30 cellular contexts compared by ENCODE assay signal in the genomic region with DNA sequence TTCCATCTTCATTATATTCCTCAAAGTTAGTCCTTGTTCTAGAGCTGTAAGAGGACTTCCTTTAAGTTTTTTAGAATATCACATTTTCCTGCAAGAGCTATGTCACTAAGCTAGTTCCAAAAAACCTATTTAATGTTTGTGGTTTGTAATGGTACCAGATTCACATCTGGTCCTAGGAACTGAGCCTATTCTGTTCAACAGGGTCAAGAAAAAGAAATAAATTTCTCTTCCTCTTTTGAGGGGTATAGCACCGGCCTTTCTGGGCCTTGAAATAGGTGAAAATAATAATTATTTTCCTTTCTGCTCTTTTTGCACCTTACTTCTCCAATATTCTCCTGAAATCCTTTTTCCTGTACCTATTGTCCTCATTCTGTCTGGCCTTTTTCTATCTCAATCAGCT. TPM values are rescaled to one million over a fixed set of nuclear protein-coding genes. Genes with fewer than 3 reads are reported as not detected.
"Had no signal": no experiment of that assay in that cellular context is flagged by ENCODE, and none has a peak within 500 bp of the region (broad histone marks: within the 10 kb centered on the region; RNA-seq: fewer than 3 reads in every experiment).

No MANE protein-coding gene starts in this region.

- H3K9me3 Mint-ChIP-seq: effector memory CD8-positive, alpha-beta T cell; mesothelial cell of epicardium; natural killer cell treated with Interleukin-12 subunit alpha and Interleukin-12 subunit beta and Interleukin-15 and Interleukin-18, amount 100 ng/mL, for 72 hours; neural crest cell; stimulated activated naive CD8-positive, alpha-beta T cell treated with anti-CD3 and anti-CD28 coated beads, Interleukin-15, amount 100 ng/mL, for 72 hours had no signal

- H3K9ac ChIP-seq: parathyroid adenoma had no signal

- H3K27me3 ChIP-seq: hepatocyte, vagina had no signal

- H3K4me3 ChIP-seq: esophagus squamous epithelium, hepatocyte, left lung, mucosa of descending colon, smooth muscle cell, suprapubic skin, transverse colon, vagina had no signal

- H3K36me3 Mint-ChIP-seq: mesothelial cell of epicardium; natural killer cell treated with Interleukin-12 subunit alpha and Interleukin-12 subunit beta and Interleukin-15 and Interleukin-18, amount 100 ng/mL, for 72 hours had no signal

- H3K4me3 Mint-ChIP-seq: effector memory CD8-positive, alpha-beta T cell; mesothelial cell of epicardium; naive B cell; natural killer cell treated with Interleukin-12 subunit alpha and Interleukin-12 subunit beta and Interleukin-15 and Interleukin-18, amount 100 ng/mL, for 72 hours; neural crest cell; stimulated activated naive CD8-positive, alpha-beta T cell treated with anti-CD3 and anti-CD28 coated beads, Interleukin-15, amount 100 ng/mL, for 72 hours had no signal

- H3K27ac Mint-ChIP-seq: effector memory CD8-positive, alpha-beta T cell; mesothelial cell of epicardium; naive B cell; natural killer cell treated with Interleukin-12 subunit alpha and Interleukin-12 subunit beta and Interleukin-15 and Interleukin-18, amount 100 ng/mL, for 72 hours; progenitor cell of endocrine pancreas; stimulated activated naive CD8-positive, alpha-beta T cell treated with anti-CD3 and anti-CD28 coated beads, Interleukin-15, amount 100 ng/mL, for 72 hours had no signal

- H3K36me3 ChIP-seq: esophagus squamous epithelium, left lung, neutrophil, suprapubic skin, transverse colon, vagina had no signal

- H3K9me3 ChIP-seq: esophagus squamous epithelium, left lung, mucosa of descending colon, neutrophil, suprapubic skin, transverse colon, vagina had no signal

- ATAC-seq: effector memory CD8-positive, alpha-beta T cell; left cardiac atrium; left lung; mucosa of descending colon; natural killer cell treated with Interleukin-12 subunit alpha and Interleukin-12 subunit beta and Interleukin-15 and Interleukin-18, amount 100 ng/mL, for 72 hours; sciatic nerve; stimulated activated naive CD8-positive, alpha-beta T cell treated with anti-CD3 and anti-CD28 coated beads, Interleukin-15, amount 100 ng/mL, for 72 hours had no signal

- FAIRE-seq: endometrium, frontal cortex had no signal

- H3K27ac ChIP-seq: esophagus squamous epithelium, hepatocyte, left lung, neutrophil, parathyroid adenoma, suprapubic skin, vagina had no signal

- DNase-seq: cortex of kidney; effector memory CD8-positive, alpha-beta T cell; erythroblast; esophagus squamous epithelium; head of caudate nucleus; left cardiac atrium; left lung; mesenchymal stem cell; mucosa of descending colon; naive B cell; stimulated activated CD4-positive, alpha-beta T cell treated with anti-CD3 and anti-CD28 coated beads, Interleukin-12 subunit alpha, Interleukin-12 subunit beta, amount 100 ng/mL, for 4 hours; stimulated activated CD4-positive, alpha-beta T cell treated with anti-CD3 and anti-CD28 coated beads, Interleukin-1b, Interleukin-23, amount 100 ng/mL, for 48 hours; stimulated activated CD4-positive, alpha-beta T cell treated with anti-CD3 and anti-CD28 coated beads, Interleukin-4, amount 100 ng/mL, for 1 hour; stimulated activated CD8-positive, alpha-beta memory T cell treated with anti-CD3 and anti-CD28 coated beads, Interleukin-4, amount 100 ng/mL, for 48 hours; stimulated activated naive CD4-positive, alpha-beta T cell; stimulated activated naive CD8-positive, alpha-beta T cell treated with anti-CD3 and anti-CD28 coated beads, Interleukin-15, amount 100 ng/mL, for 72 hours; transverse colon had no signal

RNA-seq across cellular contexts. Expression of a gene that starts 3.6 kb away (rescaled TPM):
- total RNA-seq: natural killer cell treated with Interleukin-12 subunit alpha and Interleukin-12 subunit beta and Interleukin-15 and Interleukin-18, amount 100 ng/mL, for 72 hours had no signal
